ENCODE assay signal across 26 cellular contexts in genomic region chr9:117746263-117746662, GRCh38. TPM values are rescaled to one million over a fixed set of nuclear protein-coding genes. Genes with fewer than 3 reads are reported as not detected.
"Had no signal": no experiment of that assay in that cellular context is flagged by ENCODE, and none has a peak within 500 bp of the region (broad histone marks: within the 10 kb centered on the region; RNA-seq: fewer than 3 reads in every experiment).

No MANE protein-coding gene starts in this region.

- H3K27me3 ChIP-seq: SJCRH30 had no signal

- H3K36me3 Mint-ChIP-seq: IgD-negative memory B cell had no signal

- H3K9me3 ChIP-seq: SJCRH30 had no signal

- H3K9ac ChIP-seq: KMS-11 had no signal

- DNase-seq: Kasumi-1; MM.1S; NCI-H1092 treated with DMSO at 0.1 percent for 48 hours; NCI-H1436; NCI-H187; NCI-H2029; NCI-H2081 treated with DMSO at 0.1 percent for 48 hours; NCI-H2171; NCI-H226; NCI-H446; NCI-H524; NCI-H526 treated with DMSO at 0.1 percent for 48 hours; NCI-H774; NK-92 treated with Interleukin-12 subunit alpha and Interleukin-12 subunit beta, amount 100 ng/mL, for 24 hours; PC-3; SHP77 treated with DMSO at 0.1 percent for 48 hours; SJCRH30; T-helper 1 cell; T-helper 17 cell had no signal

- H3K4me2 ChIP-seq: KMS-11 had no signal

- H3K9me3 Mint-ChIP-seq: IgD-negative memory B cell had no signal

- ATAC-seq: K562, Panc1, PC-3, SK-N-SH treated with all-trans-retinoic acid at 6 μM for 48 hours, T-helper 17 cell had no signal

- H3K36me3 ChIP-seq: SJCRH30 had no signal

- H3K4me3 ChIP-seq: K562, SJCRH30 had no signal

- H3K27ac Mint-ChIP-seq: IgD-negative memory B cell, T-helper 17 cell had no signal

- H3K4me3 Mint-ChIP-seq: IgD-negative memory B cell, T-helper 17 cell had no signal

- H3K27ac ChIP-seq: HL-60, KMS-11, RWPE1, SJCRH30 had no signal

- H3K4me1 ChIP-seq: SJCRH30 had no signal

RNA-seq across cellular contexts. Expression of gene TLR4, which starts 42.1 kb away (rescaled TPM):
- total RNA-seq: PC-3 had no signal
